In genomic region chr10:108911814-108912541, GRCh38 we compare ENCODE assay signal across 9 cellular contexts.
DNase-seq lines count a peak whose midpoint lies in the region; ATAC-seq and TF ChIP-seq lines count a peak whose summit lies in the region.
"Had no signal": no experiment of that assay in that cellular context is flagged by ENCODE, and none has a peak within 500 bp of the region (broad histone marks: within the 10 kb centered on the region; RNA-seq: fewer than 3 reads in every experiment).

No MANE protein-coding gene starts in this region.

- peak overlapping the region; percentile 53 for H3K9ac ChIP-seq in skeletal muscle satellite cell (ENCODE audit: low read depth, low read length)
- H3K9ac ChIP-seq: BLaER1 treated with 17β-estradiol and CSF1 and Interleukin-3, amounts not matched to agents 10 nM and 100 nM had no signal

- DNase-seq in NCI-H2171 treated with DMSO at 0.1 percent for 48 hours (lab: John Stamatoyannopoulos, UW) (peak; percentile 10), NCI-H2171 (lab: John Stamatoyannopoulos, UW) (no peak), astrocyte of the cerebellum (ENCODE audit: low read depth) (peak; percentile 38), iPS-NIHi11 (ENCODE audit: low spot score) (peak; percentile 75), NCI-H2107 (lab: John Stamatoyannopoulos, UW) (no peak), activated gamma-delta T cell treated with Interleukin-2 at 50 U/mL for 16 hours (no peak)

- H3K36me3 ChIP-seq in skeletal muscle satellite cell (ENCODE audit: insufficient read depth, low read length) = no peaks in the 10 kb centered on the region
- H3K36me3 ChIP-seq: BLaER1 treated with 17β-estradiol and CSF1 and Interleukin-3, amounts not matched to agents 10 nM and 100 nM had no signal

- peak; percentile 90 for ATAC-seq in HG03196 (IDR thresholded peaks at IDR 0.05; ENCODE audit: unreplicated experiment)

- peak; percentile 84 for TF ChIP-seq CTCF in astrocyte of the cerebellum (IDR thresholded peaks at IDR 0.05; ENCODE audit: low read depth, low read length, missing control alignments)

- H3K4me3 ChIP-seq in astrocyte of the cerebellum (ENCODE audit: low read depth, low read length) = peak overlapping the region; percentile 58
- peak overlapping the region; percentile 84 for H3K4me3 ChIP-seq in skeletal muscle satellite cell (ENCODE audit: low read length)
- H3K4me3 ChIP-seq: BLaER1 treated with 17β-estradiol and CSF1 and Interleukin-3, amounts not matched to agents 10 nM and 100 nM had no signal

- no peaks in the 10 kb centered on the region for H3K9me3 ChIP-seq in skeletal muscle satellite cell (replicated peaks; ENCODE audit: low read length)

- no peaks in the 10 kb centered on the region for H3K4me1 ChIP-seq in skeletal muscle satellite cell (ENCODE audit: control insufficient read depth, insufficient read depth, low read length)
- H3K4me1 ChIP-seq: BLaER1 treated with 17β-estradiol and CSF1 and Interleukin-3, amounts not matched to agents 10 nM and 100 nM had no signal

- peak overlapping the region; percentile 98 for H3K4me2 ChIP-seq in skeletal muscle satellite cell (ENCODE audit: low read length)
- H3K4me2 ChIP-seq: BLaER1 treated with 17β-estradiol and CSF1 and Interleukin-3, amounts not matched to agents 10 nM and 100 nM had no signal

- in situ Hi-C loops in astrocyte of the cerebellum (cut with HindIII; ENCODE audit: low sequenced_read_pairs) = no loop called here

- no peaks in the 10 kb centered on the region for H3K27me3 ChIP-seq in skeletal muscle satellite cell (ENCODE audit: control insufficient read depth, insufficient read depth, low read length)
- H3K27me3 ChIP-seq: BLaER1 treated with 17β-estradiol and CSF1 and Interleukin-3, amounts not matched to agents 10 nM and 100 nM had no signal

Comparison
In these comparisons a context has a peak if more than half of its experiments do, and no peak if none do; other contexts are left out.
1. DNase-seq: peak in NCI-H2171 treated with DMSO at 0.1 percent for 48 hours (single experiment), astrocyte of the cerebellum (single experiment) and iPS-NIHi11 (single experiment); none in NCI-H2171 (single experiment), NCI-H2107 (single experiment) and activated gamma-delta T cell treated with Interleukin-2 at 50 U/mL for 16 hours (single experiment).